Comparison of ENCODE assay signal across 13 cellular contexts in genomic region chr17:58327363-58328194, GRCh38. TPM values are rescaled to one million over a fixed set of nuclear protein-coding genes. Genes with fewer than 3 reads are reported as not detected.
DNase-seq lines count a peak whose midpoint lies in the region; ATAC-seq, FAIRE-seq and TF ChIP-seq lines count a peak whose summit lies in the region.
"Had no signal": no experiment of that assay in that cellular context is flagged by ENCODE, and none has a peak within 500 bp of the region (broad histone marks: within the 10 kb centered on the region; RNA-seq: fewer than 3 reads in every experiment).

No MANE protein-coding gene starts in this region.

- DNase-seq in CD4-positive, alpha-beta memory T cell, result peak in 1 of 5 donors; percentile 39
- DNase-seq in activated CD8-positive, alpha-beta T cell treated with anti-CD3 and anti-CD28 coated beads, Interleukin-2, amount 10 ng/mL, durations not matched to agents 7 days and 5 days, result peak; percentile 57
- peak in 3 of 9 donors; percentile 54 to 67 (median 58) for DNase-seq in naive thymus-derived CD4-positive, alpha-beta T cell
- DNase-seq in NCI-H1105 (lab: John Stamatoyannopoulos, UW), result no peak
- DNase-seq in urothelium cell line (ENCODE audit: low spot score), result no peak
- DNase-seq in foreskin melanocyte, result no peak
- DNase-seq in esophagus muscularis mucosa (ENCODE audit: extremely low spot score), result no peak
- DNase-seq: DMS79 treated with DMSO at 0.1 percent for 48 hours, esophagus squamous epithelium, NCI-H1092, transverse colon had no signal

- POLR2A ChIA-PET in CD4-positive, alpha-beta memory T cell (lab: Charles Lee; ENCODE audit: partially characterized antibody), result interaction anchor here (0.6 to 34.1 kb wide), 19 partner anchors 10 to 778 kb away, joined by 3 to 3924 read pairs (median 4); partner anchors contain the start of genes HSF5, MKS1, RNF43 and SRSF1
- POLR2A ChIA-PET in activated CD8-positive, alpha-beta T cell treated with anti-CD3 and anti-CD28 coated beads, Interleukin-2, amount 10 ng/mL, durations not matched to agents 7 days and 5 days (lab: Charles Lee), result interaction anchor here (0.6 to 28.8 kb wide), 15 partner anchors 12 to 304 kb away, joined by 3 to 2649 read pairs (median 4); partner anchors contain the start of genes RNF43 and SUPT4H1
- POLR2A ChIA-PET in naive thymus-derived CD4-positive, alpha-beta T cell (lab: Charles Lee), result interaction anchor here (1.0 to 17.0 kb wide), 10 partner anchors 11 to 92 kb away, joined by 3 to 792 read pairs (median 7); partner anchors contain the start of genes RNF43 and SUPT4H1

- no peaks in the 10 kb centered on the region for H3K27me3 Mint-ChIP-seq in CD4-positive, alpha-beta memory T cell
- H3K27me3 Mint-ChIP-seq in activated CD8-positive, alpha-beta T cell treated with anti-CD3 and anti-CD28 coated beads, Interleukin-2, amount 10 ng/mL, durations not matched to agents 7 days and 5 days (ENCODE audit: low read depth), result peaks cover 12% of the 10 kb centered on the region
- H3K27me3 Mint-ChIP-seq in naive thymus-derived CD4-positive, alpha-beta T cell, result peaks cover 0 to 19% (median 0%) of the 10 kb centered on the region in 5 donors

- H3K27ac Mint-ChIP-seq in CD4-positive, alpha-beta memory T cell, result peak overlapping the region; percentile 93 to 99 (median 97)
- peak overlapping the region; percentile 92 for H3K27ac Mint-ChIP-seq in activated CD8-positive, alpha-beta T cell treated with anti-CD3 and anti-CD28 coated beads, Interleukin-2, amount 10 ng/mL, durations not matched to agents 7 days and 5 days
- peak overlapping the region; percentile 87 to 98 (median 94) for H3K27ac Mint-ChIP-seq in naive thymus-derived CD4-positive, alpha-beta T cell

- H3K27ac ChIP-seq in CD4-positive, alpha-beta memory T cell (ENCODE audit: low read depth, low read length), result peak overlapping the region; percentile 97
- H3K27ac ChIP-seq in naive thymus-derived CD4-positive, alpha-beta T cell (ENCODE audit: low read depth, low read length), result peak overlapping the region; percentile 98
- H3K27ac ChIP-seq in esophagus muscularis mucosa (replicated peaks in 1 of 4), result no peak overlapping the region

- ATAC-seq in GM21390 (IDR thresholded peaks at IDR 0.05; ENCODE audit: unreplicated experiment), result peak; percentile 0
- no peak for ATAC-seq in activated CD8-positive, alpha-beta T cell treated with anti-CD3 and anti-CD28 coated beads, Interleukin-2, amount 10 ng/mL, durations not matched to agents 7 days and 5 days
- ATAC-seq in naive thymus-derived CD4-positive, alpha-beta T cell, result peak; percentile 24
- ATAC-seq: left lung had no signal

- no peaks in the 10 kb centered on the region for H3K27me3 ChIP-seq in CD4-positive, alpha-beta memory T cell (ENCODE audit: insufficient read depth, low read length)
- H3K27me3 ChIP-seq in naive thymus-derived CD4-positive, alpha-beta T cell (ENCODE audit: control insufficient read depth in 2 of 2, insufficient read depth in 2 of 2, low read length in 2 of 2), result no peaks in the 10 kb centered on the region
- peaks cover 0 to 10% (median 0%) of the 10 kb centered on the region in 4 donors for H3K27me3 ChIP-seq in esophagus muscularis mucosa
- H3K27me3 ChIP-seq: transverse colon had no signal

- TF ChIP-seq EP300 in esophagus muscularis mucosa (IDR thresholded peaks at IDR 0.05), result no peak

- H3K4me3 ChIP-seq in CD4-positive, alpha-beta memory T cell (ENCODE audit: low read length in 2 of 2), result peak overlapping the region; percentile 82 to 99
- H3K4me3 ChIP-seq in naive thymus-derived CD4-positive, alpha-beta T cell (ENCODE audit: low read length), result peak overlapping the region; percentile 64
- no peak overlapping the region for H3K4me3 ChIP-seq in esophagus muscularis mucosa
- H3K4me3 ChIP-seq: left lung had no signal

- peaks cover 0 to 5% (median 0%) of the 10 kb centered on the region in 8 donors for H3K9me3 Mint-ChIP-seq in CD4-positive, alpha-beta memory T cell
- no peaks in the 10 kb centered on the region for H3K9me3 Mint-ChIP-seq in activated CD8-positive, alpha-beta T cell treated with anti-CD3 and anti-CD28 coated beads, Interleukin-2, amount 10 ng/mL, durations not matched to agents 7 days and 5 days (ENCODE audit: insufficient read depth)
- H3K9me3 Mint-ChIP-seq in naive thymus-derived CD4-positive, alpha-beta T cell, result peaks cover 0 to 4% (median 0%) of the 10 kb centered on the region in 11 donors

- CTCF ChIA-PET in CD4-positive, alpha-beta memory T cell (lab: Charles Lee; ENCODE audit: partially characterized antibody), result interaction anchor here (0.7 to 4.5 kb wide), 9 partner anchors 10 to 90 kb away, joined by 3 to 88 read pairs (median 6); partner anchors contain the start of genes RNF43 and SUPT4H1
- CTCF ChIA-PET in activated CD8-positive, alpha-beta T cell treated with anti-CD3 and anti-CD28 coated beads, Interleukin-2, amount 10 ng/mL, durations not matched to agents 7 days and 5 days (lab: Charles Lee), result interaction anchor here (0.7 to 4.4 kb wide), 10 partner anchors 8 to 90 kb away, joined by 3 to 62 read pairs (median 6); partner anchors contain the start of genes RNF43 and SUPT4H1
- CTCF ChIA-PET in naive thymus-derived CD4-positive, alpha-beta T cell (lab: Charles Lee), result interaction anchor here (1.3 to 3.5 kb wide), 5 partner anchors 10 to 25 kb away, joined by 4 to 37 read pairs (median 31); partner anchors contain the start of gene SUPT4H1

- no peak for TF ChIP-seq CTCF in esophagus muscularis mucosa (IDR thresholded peaks at IDR 0.05)

- 73% methylated on average over 9 of the region's 19 CpGs for WGBS in esophagus muscularis mucosa

- peaks cover 38% of the 10 kb centered on the region for H3K4me1 ChIP-seq in CD4-positive, alpha-beta memory T cell (ENCODE audit: insufficient read depth, low read length)
- H3K4me1 ChIP-seq in naive thymus-derived CD4-positive, alpha-beta T cell (ENCODE audit: control insufficient read depth in 2 of 2, insufficient read depth in 2 of 2, low read length in 2 of 2), result peaks cover 0 to 13% of the 10 kb centered on the region in 2 donors
- peaks cover 9 to 53% (median 34%) of the 10 kb centered on the region in 4 donors for H3K4me1 ChIP-seq in esophagus muscularis mucosa

- H3K4me1 Mint-ChIP-seq in CD4-positive, alpha-beta memory T cell, result peaks cover 22 to 68% (median 30%) of the 10 kb centered on the region in 4 donors
- peaks cover 42% of the 10 kb centered on the region for H3K4me1 Mint-ChIP-seq in activated CD8-positive, alpha-beta T cell treated with anti-CD3 and anti-CD28 coated beads, Interleukin-2, amount 10 ng/mL, durations not matched to agents 7 days and 5 days (ENCODE audit: low read depth)
- peaks cover 31 to 53% (median 43%) of the 10 kb centered on the region in 7 donors for H3K4me1 Mint-ChIP-seq in naive thymus-derived CD4-positive, alpha-beta T cell

- H3K9me3 ChIP-seq in CD4-positive, alpha-beta memory T cell (ENCODE audit: control insufficient read depth in 1 of 2, low read length in 2 of 2), result no peaks in the 10 kb centered on the region
- H3K9me3 ChIP-seq in naive thymus-derived CD4-positive, alpha-beta T cell (ENCODE audit: control insufficient read depth in 2 of 3, low read length in 3 of 3), result no peaks in the 10 kb centered on the region
- H3K9me3 ChIP-seq in esophagus muscularis mucosa, result no peaks in the 10 kb centered on the region
- H3K9me3 ChIP-seq: esophagus squamous epithelium, left lung, transverse colon had no signal

- intact Hi-C loops in CD4-positive, alpha-beta memory T cell (cut with micrococcal nuclease), result loop anchor here (2.0 kb wide), 1 partner anchor 25 kb away; the partner anchor contains the start of gene SUPT4H1
- intact Hi-C loops in naive thymus-derived CD4-positive, alpha-beta T cell (cut with micrococcal nuclease), result loop anchor here (1.0 to 2.0 kb wide), 4 partner anchors 10 to 109 kb away; partner anchors contain the start of genes MKS1 (in 1 of the 2), RNF43 (in 1 of the 2) and SUPT4H1 (in 1 of the 2)
- intact Hi-C loops in esophagus muscularis mucosa (cut with DNase I), result no loop called here

- FAIRE-seq in urothelium cell line (lab: Jason Lieb, UNC), result no peak

- peak overlapping the region; percentile 88 to 99 (median 98) for H3K4me3 Mint-ChIP-seq in CD4-positive, alpha-beta memory T cell
- peak overlapping the region; percentile 99 for H3K4me3 Mint-ChIP-seq in activated CD8-positive, alpha-beta T cell treated with anti-CD3 and anti-CD28 coated beads, Interleukin-2, amount 10 ng/mL, durations not matched to agents 7 days and 5 days
- peak overlapping the region; percentile 86 to 100 (median 94) for H3K4me3 Mint-ChIP-seq in naive thymus-derived CD4-positive, alpha-beta T cell

- peaks cover 24 to 30% of the 10 kb centered on the region in 2 donors for H3K36me3 Mint-ChIP-seq in CD4-positive, alpha-beta memory T cell
- H3K36me3 Mint-ChIP-seq in activated CD8-positive, alpha-beta T cell treated with anti-CD3 and anti-CD28 coated beads, Interleukin-2, amount 10 ng/mL, durations not matched to agents 7 days and 5 days (ENCODE audit: low read depth), result peaks cover 61% of the 10 kb centered on the region
- H3K36me3 Mint-ChIP-seq in naive thymus-derived CD4-positive, alpha-beta T cell, result peaks cover 13 to 37% (median 15%) of the 10 kb centered on the region in 5 donors

- no peak for TF ChIP-seq POLR2A in esophagus muscularis mucosa (IDR thresholded peaks at IDR 0.05; ENCODE audit: low read depth)

- H3K36me3 ChIP-seq in CD4-positive, alpha-beta memory T cell (ENCODE audit: insufficient read depth, low read length), result peaks cover 21% of the 10 kb centered on the region
- H3K36me3 ChIP-seq in naive thymus-derived CD4-positive, alpha-beta T cell (ENCODE audit: control insufficient read depth in 2 of 3, insufficient read depth in 3 of 3, low read length in 3 of 3), result peaks cover 12 to 21% (median 17%) of the 10 kb centered on the region in 3 experiments
- peaks cover 0 to 3% (median 0%) of the 10 kb centered on the region in 4 donors for H3K36me3 ChIP-seq in esophagus muscularis mucosa
- H3K36me3 ChIP-seq: esophagus squamous epithelium, transverse colon had no signal

RNA-seq across cellular contexts. Expression of gene TSPOAP1, which starts 1.0 kb away (rescaled TPM):
- total RNA-seq in CD4-positive, alpha-beta memory T cell, result 10 to 100 TPM; 15.8 to 19.1 TPM
- polyA plus RNA-seq in CD4-positive, alpha-beta memory T cell, result under 1 TPM in 1 of 2 donors, not detected in 1; 0.80 TPM
- total RNA-seq in activated CD8-positive, alpha-beta T cell treated with anti-CD3 and anti-CD28 coated beads, Interleukin-2, amount 10 ng/mL, durations not matched to agents 7 days and 5 days, result 10 to 100 TPM; 45.8 to 51.5 TPM
- total RNA-seq in naive thymus-derived CD4-positive, alpha-beta T cell, result 10 to 100 TPM; 11.2 to 62.5 (median 20.5) TPM
- polyA plus RNA-seq in naive thymus-derived CD4-positive, alpha-beta T cell, result 1 to 10 TPM in 1 of 2 donors, under 1 TPM in 1; 0.20 to 1.5 TPM
- 10 to 100 TPM in 3 of 4 donors, 1 to 10 TPM in 1; 10.0 to 19.0 (median 16.0) TPM for total RNA-seq in esophagus muscularis mucosa

RNA-seq across cellular contexts. Expression of gene SUPT4H1, which starts 24.4 kb away (rescaled TPM):
- 10 to 100 TPM; 61.4 to 75.2 TPM for total RNA-seq in CD4-positive, alpha-beta memory T cell
- 100 to 1,000 TPM in 1 of 2 donors, 10 to 100 TPM in 1; 94.4 to 120 TPM for polyA plus RNA-seq in CD4-positive, alpha-beta memory T cell
- total RNA-seq in activated CD8-positive, alpha-beta T cell treated with anti-CD3 and anti-CD28 coated beads, Interleukin-2, amount 10 ng/mL, durations not matched to agents 7 days and 5 days, result 10 to 100 TPM; 75.2 to 90.8 TPM
- total RNA-seq in naive thymus-derived CD4-positive, alpha-beta T cell, result 10 to 100 TPM; 36.0 to 75.6 (median 62.3) TPM
- 10 to 100 TPM; 69.4 to 91.7 TPM for polyA plus RNA-seq in naive thymus-derived CD4-positive, alpha-beta T cell
- 10 to 100 TPM; 35.3 to 59.6 (median 47.0) TPM for total RNA-seq in esophagus muscularis mucosa

RNA-seq across cellular contexts. Expression of gene MPO, which starts 46.8 kb away (rescaled TPM):
- total RNA-seq in CD4-positive, alpha-beta memory T cell, result not detected
- not detected for polyA plus RNA-seq in CD4-positive, alpha-beta memory T cell
- not detected for total RNA-seq in activated CD8-positive, alpha-beta T cell treated with anti-CD3 and anti-CD28 coated beads, Interleukin-2, amount 10 ng/mL, durations not matched to agents 7 days and 5 days
- total RNA-seq in naive thymus-derived CD4-positive, alpha-beta T cell, result 1 to 10 TPM in 1 of 5 experiments, under 1 TPM in 1, not detected in 3; 0.32 to 7.3 TPM
- polyA plus RNA-seq in naive thymus-derived CD4-positive, alpha-beta T cell, result not detected
- under 1 TPM in 2 of 4 donors, not detected in 2; 0.23 to 0.66 TPM for total RNA-seq in esophagus muscularis mucosa
- total RNA-seq: esophagus squamous epithelium, transverse colon had no signal

Comparison
In these comparisons a context has a peak if more than half of its experiments do, and no peak if none do; other contexts are left out.
1. H3K27ac ChIP-seq: peak in CD4-positive, alpha-beta memory T cell (single experiment) and naive thymus-derived CD4-positive, alpha-beta T cell (single experiment); none in esophagus muscularis mucosa (0 of 4).
2. H3K4me3 ChIP-seq: peak in CD4-positive, alpha-beta memory T cell (2 of 2) and naive thymus-derived CD4-positive, alpha-beta T cell (single experiment); none in esophagus muscularis mucosa (0 of 4).
3. Peak in every context shown above with its lines, with median percentiles within 50 percentile points of each other: H3K27ac Mint-ChIP-seq and H3K4me3 Mint-ChIP-seq.